Comparison of ENCODE assay signal across 27 cellular contexts in the genomic region with DNA sequence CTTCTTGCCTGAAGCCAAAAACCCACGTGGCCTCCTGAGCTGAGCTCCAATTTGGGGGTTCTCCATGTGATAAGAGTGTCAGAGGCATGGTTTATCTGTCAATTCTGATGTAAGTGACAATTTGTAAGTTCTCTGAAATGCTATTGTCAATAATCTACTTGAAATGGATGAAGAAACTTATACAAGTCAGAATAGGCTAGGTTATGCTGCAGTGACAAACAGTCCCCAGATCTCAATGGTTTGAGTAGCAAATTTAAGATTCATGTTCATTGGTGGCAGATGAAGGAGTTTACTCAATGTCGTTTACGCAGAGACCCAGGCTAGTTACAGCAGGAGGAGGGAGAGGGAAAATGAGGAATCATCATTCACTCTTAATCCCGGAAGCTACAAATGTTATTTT.
"Had no signal": no experiment of that assay in that cellular context is flagged by ENCODE, and none has a peak within 500 bp of the region (broad histone marks: within the 10 kb centered on the region; RNA-seq: fewer than 3 reads in every experiment).

No MANE protein-coding gene starts in this region.

- H3K4me1 ChIP-seq: esophagus squamous epithelium, gastrocnemius medialis, left lung, lower lobe of right lung had no signal

- H3K36me3 ChIP-seq: esophagus squamous epithelium, gastrocnemius medialis, heart right ventricle, left lung, lower lobe of right lung had no signal

- H3K9me3 ChIP-seq: esophagus squamous epithelium, gastrocnemius medialis, left lung, lower lobe of right lung, mucosa of descending colon had no signal

- FAIRE-seq: colon, endometrium, islet of Langerhans, keratinocyte had no signal

- H3K27ac ChIP-seq: coronary artery, dorsolateral prefrontal cortex, epithelial cell of prostate, esophagus squamous epithelium, gastrocnemius medialis, heart right ventricle, left lung, lower lobe of right lung had no signal

- H3K4me3 ChIP-seq: coronary artery, dorsolateral prefrontal cortex, esophagus squamous epithelium, gastrocnemius medialis, heart right ventricle, left lung, lower lobe of right lung, mucosa of descending colon had no signal

- ATAC-seq: esophagus mucosa, gastrocnemius medialis, heart right ventricle, left cardiac atrium, left lung, left ventricle myocardium superior, lower lobe of right lung, mucosa of descending colon had no signal

- DNase-seq: dermis blood vessel endothelial cell; dorsolateral prefrontal cortex; effector CD4-positive, alpha-beta T cell; effector memory CD4-positive, alpha-beta T cell; erythroblast; esophagus squamous epithelium; foreskin fibroblast; foreskin melanocyte; gastrocnemius medialis; glutamatergic neuron; head of caudate nucleus; heart right ventricle; hippocampal formation; left cardiac atrium; left lung; left ventricle myocardium superior; lower lobe of right lung; mesenchymal stem cell; mucosa of descending colon; naive B cell had no signal

- H3K27me3 ChIP-seq: esophagus squamous epithelium, gastrocnemius medialis, heart right ventricle, left lung had no signal
